In the genomic region with DNA sequence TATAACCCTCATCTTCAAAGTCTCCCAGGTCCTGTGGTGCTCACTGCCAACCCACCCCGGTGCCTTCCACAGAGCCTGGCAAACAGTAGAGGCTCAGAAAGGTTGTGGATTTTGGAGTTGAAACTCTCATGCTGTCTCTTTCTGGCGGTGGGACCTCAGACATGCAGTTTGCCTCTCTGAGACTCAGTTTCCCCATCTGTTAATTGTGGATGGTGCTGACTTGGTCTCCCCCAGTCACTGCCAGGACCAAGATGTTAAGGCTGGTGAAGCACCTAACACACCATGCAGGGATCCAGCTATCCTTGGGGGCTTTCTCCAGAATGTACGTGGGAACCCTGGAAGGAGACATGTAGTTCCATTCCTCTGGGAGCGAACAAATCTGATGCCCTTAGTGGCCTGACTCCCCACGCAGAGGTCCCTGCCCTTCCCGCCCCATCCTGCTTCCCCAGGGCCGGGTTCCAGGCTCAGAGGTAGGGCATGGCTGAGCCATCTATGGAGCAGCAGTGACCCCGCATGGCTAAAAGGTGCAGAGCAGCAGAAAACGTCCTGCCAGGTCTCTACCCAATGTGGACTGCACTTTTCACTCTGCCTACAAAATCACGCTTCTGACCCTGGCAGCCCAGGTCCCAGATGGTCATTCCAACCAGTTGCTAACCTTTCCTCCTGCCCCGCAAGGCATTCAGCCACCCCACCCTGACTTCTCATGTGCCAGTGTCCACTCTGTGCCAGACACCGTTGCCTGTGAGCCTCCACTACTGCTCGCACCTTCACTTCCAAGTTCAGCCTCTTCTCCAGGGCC, we compare ENCODE assay signal across 8 cellular contexts. TPM values are rescaled to one million over a fixed set of nuclear protein-coding genes. Genes with fewer than 3 reads are reported as not detected.
DNase-seq lines count a peak whose midpoint lies in the region; ATAC-seq and TF ChIP-seq lines count a peak whose summit lies in the region.

No MANE protein-coding gene starts in this region.

- no peaks in the 10 kb centered on the region for H3K27me3 ChIP-seq in right lobe of liver

- peak; percentile 75 for ATAC-seq in HG02938 (IDR thresholded peaks at IDR 0.05; ENCODE audit: unreplicated experiment)
- ATAC-seq in right lobe of liver, result peak; percentile 93 to 95 (median 94)

- TF ChIP-seq POLR2A in right lobe of liver (IDR thresholded peaks at IDR 0.05), result no peak

- H3K4me1 ChIP-seq in right lobe of liver, result peaks cover 0 to 24% (median 6%) of the 10 kb centered on the region in 4 donors

- no peak overlapping the region for H3K4me3 ChIP-seq in right lobe of liver

- DNase-seq in DMS79 treated with DMSO at 0.1 percent for 48 hours (lab: John Stamatoyannopoulos, UW) (peak; percentile 19), DMS79 (lab: John Stamatoyannopoulos, UW) (no peak), NCI-H2227 (lab: John Stamatoyannopoulos, UW; ENCODE audit: unreplicated experiment) (peak; percentile 78), cerebellum (ENCODE audit: low spot score) (peak; percentile 80), right lobe of liver (peak; percentile 77 to 85 (median 82))
- DNase-seq in activated CD4-positive, alpha-beta T cell treated with anti-CD3 and anti-CD28 coated beads for 24 hours (ENCODE audit: low read depth in 2 of 2), result peak; percentile 44 to 62
- peak; percentile 32 for DNase-seq in stimulated activated CD8-positive, alpha-beta memory T cell treated with anti-CD3 and anti-CD28 coated beads, Interleukin-15, amount 100 ng/mL, for 1 hour (ENCODE audit: low read depth)

- peak; percentile 86 to 94 (median 88) for TF ChIP-seq CTCF in right lobe of liver (IDR thresholded peaks at IDR 0.05)

- no peaks in the 10 kb centered on the region for H3K9me3 ChIP-seq in right lobe of liver

- intact Hi-C loops in right lobe of liver (cut with DNase I), result loop anchor here (10.0 kb wide), 1 partner anchor 136 kb away; no protein-coding TSS in a partner anchor

- H3K36me3 ChIP-seq in right lobe of liver, result no peaks in the 10 kb centered on the region

- no peak overlapping the region for H3K27ac ChIP-seq in right lobe of liver

- WGBS in right lobe of liver (ENCODE audit: insufficient coverage, low coverage, low lambda C conversion rate, missing lambda C conversion rate), result 21% methylated on average over 7 of the region's 13 CpGs

RNA-seq across cellular contexts. Expression of gene TTC22, which starts 9.2 kb away (rescaled TPM):
- 0.18 TPM for total RNA-seq in cerebellum
- total RNA-seq in right lobe of liver, result 1 to 10 TPM; 2.7 to 8.9 (median 4.7) TPM

RNA-seq across cellular contexts. Expression of gene PARS2, which starts 46.0 kb away (rescaled TPM):
- total RNA-seq in cerebellum (4.1 TPM), right lobe of liver (1 to 10 TPM; 3.2 to 5.4 (median 4.0) TPM)
